ENCODE assay signal across 27 cellular contexts in genomic region chr2:99374747-99375146, GRCh38.
"Had no signal": no experiment of that assay in that cellular context is flagged by ENCODE, and none has a peak within 500 bp of the region (broad histone marks: within the 10 kb centered on the region; RNA-seq: fewer than 3 reads in every experiment).

No MANE protein-coding gene starts in this region.

- ATAC-seq: natural killer cell; psoas muscle; right cardiac atrium; right lobe of liver; stimulated activated effector memory CD8-positive, alpha-beta T cell treated with anti-CD3 and anti-CD28 coated beads, Interleukin-12 subunit alpha, Interleukin-12 subunit beta, amount 100 ng/mL, for 72 hours; stimulated activated naive B cell treated with anti-CD40 and anti-IgM and Interleukin-4, amounts not matched to agents 10 μg/mL and 1 μg/mL and 100 μg/mL, for 72 hours had no signal

- H3K27me3 ChIP-seq: neural progenitor cell, ovary, right lobe of liver, sigmoid colon, stomach, thyroid gland, tibial nerve, upper lobe of left lung, vagina had no signal

- H3K9ac ChIP-seq: neural progenitor cell, parathyroid adenoma had no signal

- H3K4me3 Mint-ChIP-seq: natural killer cell; nephron; neural progenitor cell; stimulated activated effector memory CD8-positive, alpha-beta T cell treated with anti-CD3 and anti-CD28 coated beads, Interleukin-12 subunit alpha, Interleukin-12 subunit beta, amount 100 ng/mL, for 72 hours; stimulated activated naive B cell treated with anti-CD40 and anti-IgM and Interleukin-4, amounts not matched to agents 10 μg/mL and 1 μg/mL and 100 μg/mL, for 72 hours had no signal

- DNase-seq: natural killer cell; occipital lobe; ovary; posterior cingulate gyrus; psoas muscle; right cardiac atrium; right lobe of liver; sigmoid colon; small intestine; stimulated activated CD4-positive, alpha-beta T cell treated with anti-CD3 and anti-CD28 coated beads, Interleukin-15, amount 100 ng/mL, for 24 hours; stimulated activated CD4-positive, alpha-beta T cell treated with anti-CD3 and anti-CD28 coated beads, Interleukin-2, amount 100 ng/mL, for 24 hours; stimulated activated CD4-positive, alpha-beta T cell treated with anti-CD3 and anti-CD28 coated beads, Interleukin-2, amount 100 ng/mL, for 48 hours; stimulated activated CD4-positive, alpha-beta T cell treated with anti-CD3 and anti-CD28 coated beads, Interleukin-4, amount 100 ng/mL, for 24 hours; stimulated activated naive B cell treated with anti-CD40 and anti-IgM and Interleukin-4, amounts not matched to agents 10 μg/mL and 1 μg/mL and 100 μg/mL, for 72 hours; stimulated activated naive CD4-positive, alpha-beta T cell treated with Interleukin-2 at 50 U/mL for 16 hours; stomach; thyroid gland; upper lobe of left lung had no signal

- H3K27ac Mint-ChIP-seq: natural killer cell; nephron; neural progenitor cell; progenitor cell of endocrine pancreas; stimulated activated effector memory CD8-positive, alpha-beta T cell treated with anti-CD3 and anti-CD28 coated beads, Interleukin-12 subunit alpha, Interleukin-12 subunit beta, amount 100 ng/mL, for 72 hours; stimulated activated naive B cell treated with anti-CD40 and anti-IgM and Interleukin-4, amounts not matched to agents 10 μg/mL and 1 μg/mL and 100 μg/mL, for 72 hours had no signal

- H3K4me1 ChIP-seq: neural progenitor cell, parathyroid adenoma, psoas muscle, right lobe of liver, sigmoid colon, stomach, thyroid gland, tibial nerve, upper lobe of left lung, vagina had no signal

- H2AFZ ChIP-seq: neural progenitor cell, parathyroid adenoma had no signal

- H3K4me1 Mint-ChIP-seq: natural killer cell; nephron; neural progenitor cell; stimulated activated naive B cell treated with anti-CD40 and anti-IgM and Interleukin-4, amounts not matched to agents 10 μg/mL and 1 μg/mL and 100 μg/mL, for 72 hours had no signal

- H3K4me2 ChIP-seq: neural progenitor cell had no signal

- H3K27ac ChIP-seq: neural progenitor cell, ovary, parathyroid adenoma, psoas muscle, right lobe of liver, sigmoid colon, stomach, thoracic aorta, thyroid gland, tibial nerve, upper lobe of left lung, vagina had no signal

- H3K9me3 ChIP-seq: ovary, right lobe of liver, sigmoid colon, stomach, thyroid gland, upper lobe of left lung, vagina had no signal

- H3K4me3 ChIP-seq: neural progenitor cell, ovary, psoas muscle, right lobe of liver, sigmoid colon, stomach, thoracic aorta, thyroid gland, tibial nerve, upper lobe of left lung, vagina had no signal

- H3K79me2 ChIP-seq: parathyroid adenoma had no signal

- FAIRE-seq: small intestine, urothelium cell line had no signal

- H3K27me3 Mint-ChIP-seq: progenitor cell of endocrine pancreas; stimulated activated naive B cell treated with anti-CD40 and anti-IgM and Interleukin-4, amounts not matched to agents 10 μg/mL and 1 μg/mL and 100 μg/mL, for 72 hours had no signal

- H3K9me3 Mint-ChIP-seq: stimulated activated effector memory CD8-positive, alpha-beta T cell treated with anti-CD3 and anti-CD28 coated beads, Interleukin-12 subunit alpha, Interleukin-12 subunit beta, amount 100 ng/mL, for 72 hours had no signal

- H3K36me3 ChIP-seq: ovary had no signal
